In genomic region chr3:159907828-159908227, GRCh38 we compare ENCODE assay signal across 16 cellular contexts.
"Had no signal": no experiment of that assay in that cellular context is flagged by ENCODE, and none has a peak within 500 bp of the region (broad histone marks: within the 10 kb centered on the region; RNA-seq: fewer than 3 reads in every experiment).

No MANE protein-coding gene starts in this region.

- H2AFZ ChIP-seq: parathyroid adenoma had no signal

- H3K4me1 ChIP-seq: parathyroid adenoma had no signal

- H3K27me3 ChIP-seq: brain microvascular endothelial cell, stomach had no signal

- H3K9ac ChIP-seq: parathyroid adenoma had no signal

- H3K36me3 ChIP-seq: brain microvascular endothelial cell, stomach, thoracic aorta had no signal

- ATAC-seq: activated CD8-positive, alpha-beta memory T cell treated with anti-CD3 and anti-CD28 coated beads, Interleukin-2, amount 10 ng/mL, durations not matched to agents 7 days and 5 days; left colon had no signal

- H3K9me3 ChIP-seq: stomach, thoracic aorta had no signal

- H3K4me3 ChIP-seq: lung, stomach, thoracic aorta had no signal

- H3K79me2 ChIP-seq: parathyroid adenoma had no signal

- H3K27ac ChIP-seq: brain microvascular endothelial cell, parathyroid adenoma, stomach, thoracic aorta had no signal

- DNase-seq: activated CD4-positive, alpha-beta T cell treated with anti-CD3 and anti-CD28 coated beads for 1 hour; activated CD4-positive, alpha-beta T cell treated with anti-CD3 and anti-CD28 coated beads, Interleukin-2, amount 50 U/mL, for 48 hours; activated CD8-positive, alpha-beta memory T cell treated with anti-CD3 and anti-CD28 coated beads, Interleukin-2, amount 10 ng/mL, durations not matched to agents 7 days and 5 days; activated effector memory CD4-positive, alpha-beta T cell treated with anti-CD3 and anti-CD28 coated beads, Interleukin-2, amount 50 U/mL, for 16 hours; activated T-cell treated with anti-CD3 and anti-CD28 coated beads, Interleukin-2, amount 50 U/mL, for 24 hours; brain microvascular endothelial cell; glutamatergic neuron; immature natural killer cell; left colon; naive B cell; stimulated activated CD4-positive, alpha-beta T cell treated with anti-CD3 and anti-CD28 coated beads, Interleukin-15, amount 100 ng/mL, for 24 hours; stimulated activated CD4-positive, alpha-beta T cell treated with anti-CD3 and anti-CD28 coated beads, Interleukin-4, amount 100 ng/mL, for 4 hours; stomach had no signal
